9 cellular contexts compared by ENCODE assay signal in the genomic region with DNA sequence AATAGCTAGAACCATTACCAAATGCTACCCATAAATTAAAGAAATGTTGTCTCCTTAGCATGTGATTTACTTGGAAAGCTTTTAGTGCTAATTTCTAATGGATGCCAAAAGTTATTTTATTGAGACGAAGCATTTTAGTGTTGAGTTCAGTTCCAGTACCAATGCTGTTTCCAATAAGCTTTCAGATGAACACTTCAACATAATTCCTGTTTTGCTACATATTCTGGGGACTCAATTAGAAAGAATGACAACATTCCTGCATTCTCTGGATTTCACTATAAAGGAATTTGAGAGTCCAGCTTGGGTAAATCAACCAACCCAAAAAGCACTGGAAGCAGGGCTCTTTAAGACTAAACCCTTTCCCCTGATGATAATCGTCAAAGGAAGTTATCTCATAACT.
"Had no signal": no experiment of that assay in that cellular context is flagged by ENCODE, and none has a peak within 500 bp of the region (broad histone marks: within the 10 kb centered on the region; RNA-seq: fewer than 3 reads in every experiment).

No MANE protein-coding gene starts in this region.

- H3K36me3 ChIP-seq: HAP-1 had no signal

- H3K9ac ChIP-seq: GM23248 had no signal

- H3K9me3 ChIP-seq: HAP-1 had no signal

- H3K27ac ChIP-seq: GM23248, HL-60 had no signal

- H3K4me3 ChIP-seq: GM23248, HAP-1 had no signal

- DNase-seq: GM23248, GOT3, H7, HFFc6, KBM-7 had no signal

- H2AFZ ChIP-seq: GM23248 had no signal

- ATAC-seq: HCT116, HepG2 had no signal
